1 cellular context compared by ENCODE assay signal in the genomic region with DNA sequence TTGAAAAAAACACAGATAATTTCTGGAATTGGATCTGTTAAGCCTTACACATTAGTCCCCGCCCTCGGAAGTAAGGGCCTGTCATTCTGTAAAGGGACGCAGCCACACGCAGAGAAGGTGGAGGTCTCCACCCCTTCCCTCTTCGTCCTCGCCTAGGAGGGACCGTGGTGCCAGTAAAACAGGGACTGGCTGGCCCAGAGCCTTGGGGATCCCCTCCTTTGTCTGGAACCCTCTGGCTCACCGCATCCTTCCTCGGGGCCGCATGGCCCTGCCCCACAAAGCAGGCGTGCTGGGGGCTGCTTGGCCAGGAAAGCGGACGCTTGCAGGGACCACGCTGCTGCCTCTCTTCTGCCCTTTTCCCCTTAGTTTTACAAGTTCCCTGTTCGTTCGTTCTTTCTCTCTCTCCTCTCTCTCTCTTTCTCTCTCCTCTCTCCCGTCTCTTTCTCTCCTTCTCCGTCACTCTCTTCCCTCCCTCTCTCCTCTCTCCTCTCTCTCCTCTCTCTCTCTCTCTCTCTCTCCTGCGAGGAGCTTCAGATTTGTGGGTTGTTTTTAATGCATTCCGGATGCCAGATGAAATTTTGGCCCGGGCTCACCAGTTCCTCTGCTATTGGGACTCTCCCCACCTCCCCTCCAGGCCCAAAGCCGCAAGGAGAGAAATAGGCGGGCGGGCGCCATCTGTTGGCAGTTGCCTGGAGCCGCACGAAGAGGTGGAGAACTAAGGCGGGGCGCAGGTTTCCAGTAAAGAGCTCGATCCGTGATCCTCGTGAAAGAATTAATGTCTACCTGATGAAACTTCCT.
A peak's percentile ranks its signal among the peaks of the same experiment; 100 is the strongest.
TF ChIP-seq lines count a peak whose summit lies in the region.

No MANE protein-coding gene starts in this region.

TF ChIP-seq in HEK293, 187 proteins besides CTCF, POLR2A, EP300 and RAD21 (continued from another document):
- TF ChIP-seq, protein P1, sequence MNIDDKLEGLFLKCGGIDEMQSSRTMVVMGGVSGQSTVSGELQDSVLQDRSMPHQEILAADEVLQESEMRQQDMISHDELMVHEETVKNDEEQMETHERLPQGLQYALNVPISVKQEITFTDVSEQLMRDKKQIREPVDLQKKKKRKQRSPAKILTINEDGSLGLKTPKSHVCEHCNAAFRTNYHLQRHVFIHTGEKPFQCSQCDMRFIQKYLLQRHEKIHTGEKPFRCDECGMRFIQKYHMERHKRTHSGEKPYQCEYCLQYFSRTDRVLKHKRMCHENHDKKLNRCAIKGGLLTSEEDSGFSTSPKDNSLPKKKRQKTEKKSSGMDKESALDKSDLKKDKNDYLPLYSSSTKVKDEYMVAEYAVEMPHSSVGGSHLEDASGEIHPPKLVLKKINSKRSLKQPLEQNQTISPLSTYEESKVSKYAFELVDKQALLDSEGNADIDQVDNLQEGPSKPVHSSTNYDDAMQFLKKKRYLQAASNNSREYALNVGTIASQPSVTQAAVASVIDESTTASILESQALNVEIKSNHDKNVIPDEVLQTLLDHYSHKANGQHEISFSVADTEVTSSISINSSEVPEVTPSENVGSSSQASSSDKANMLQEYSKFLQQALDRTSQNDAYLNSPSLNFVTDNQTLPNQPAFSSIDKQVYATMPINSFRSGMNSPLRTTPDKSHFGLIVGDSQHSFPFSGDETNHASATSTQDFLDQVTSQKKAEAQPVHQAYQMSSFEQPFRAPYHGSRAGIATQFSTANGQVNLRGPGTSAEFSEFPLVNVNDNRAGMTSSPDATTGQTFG (tag by site-specific recombination; IDR thresholded peaks at IDR 0.05; ENCODE audit: borderline replicate concordance): no peak
- 0 out of 2 replicates have a peak, but pooled peaks have one; percentile 30 for TF ChIP-seq SP7 (tag by site-specific recombination; IDR thresholded peaks at IDR 0.05)
- no peak for TF ChIP-seq HOXA7 (CRISPR knock-in tag; IDR thresholded peaks at IDR 0.05; ENCODE audit: borderline replicate concordance)
- TF ChIP-seq PRDM1 (tag by site-specific recombination; IDR thresholded peaks at IDR 0.05): peak; percentile 84
- TF ChIP-seq, protein P2, sequence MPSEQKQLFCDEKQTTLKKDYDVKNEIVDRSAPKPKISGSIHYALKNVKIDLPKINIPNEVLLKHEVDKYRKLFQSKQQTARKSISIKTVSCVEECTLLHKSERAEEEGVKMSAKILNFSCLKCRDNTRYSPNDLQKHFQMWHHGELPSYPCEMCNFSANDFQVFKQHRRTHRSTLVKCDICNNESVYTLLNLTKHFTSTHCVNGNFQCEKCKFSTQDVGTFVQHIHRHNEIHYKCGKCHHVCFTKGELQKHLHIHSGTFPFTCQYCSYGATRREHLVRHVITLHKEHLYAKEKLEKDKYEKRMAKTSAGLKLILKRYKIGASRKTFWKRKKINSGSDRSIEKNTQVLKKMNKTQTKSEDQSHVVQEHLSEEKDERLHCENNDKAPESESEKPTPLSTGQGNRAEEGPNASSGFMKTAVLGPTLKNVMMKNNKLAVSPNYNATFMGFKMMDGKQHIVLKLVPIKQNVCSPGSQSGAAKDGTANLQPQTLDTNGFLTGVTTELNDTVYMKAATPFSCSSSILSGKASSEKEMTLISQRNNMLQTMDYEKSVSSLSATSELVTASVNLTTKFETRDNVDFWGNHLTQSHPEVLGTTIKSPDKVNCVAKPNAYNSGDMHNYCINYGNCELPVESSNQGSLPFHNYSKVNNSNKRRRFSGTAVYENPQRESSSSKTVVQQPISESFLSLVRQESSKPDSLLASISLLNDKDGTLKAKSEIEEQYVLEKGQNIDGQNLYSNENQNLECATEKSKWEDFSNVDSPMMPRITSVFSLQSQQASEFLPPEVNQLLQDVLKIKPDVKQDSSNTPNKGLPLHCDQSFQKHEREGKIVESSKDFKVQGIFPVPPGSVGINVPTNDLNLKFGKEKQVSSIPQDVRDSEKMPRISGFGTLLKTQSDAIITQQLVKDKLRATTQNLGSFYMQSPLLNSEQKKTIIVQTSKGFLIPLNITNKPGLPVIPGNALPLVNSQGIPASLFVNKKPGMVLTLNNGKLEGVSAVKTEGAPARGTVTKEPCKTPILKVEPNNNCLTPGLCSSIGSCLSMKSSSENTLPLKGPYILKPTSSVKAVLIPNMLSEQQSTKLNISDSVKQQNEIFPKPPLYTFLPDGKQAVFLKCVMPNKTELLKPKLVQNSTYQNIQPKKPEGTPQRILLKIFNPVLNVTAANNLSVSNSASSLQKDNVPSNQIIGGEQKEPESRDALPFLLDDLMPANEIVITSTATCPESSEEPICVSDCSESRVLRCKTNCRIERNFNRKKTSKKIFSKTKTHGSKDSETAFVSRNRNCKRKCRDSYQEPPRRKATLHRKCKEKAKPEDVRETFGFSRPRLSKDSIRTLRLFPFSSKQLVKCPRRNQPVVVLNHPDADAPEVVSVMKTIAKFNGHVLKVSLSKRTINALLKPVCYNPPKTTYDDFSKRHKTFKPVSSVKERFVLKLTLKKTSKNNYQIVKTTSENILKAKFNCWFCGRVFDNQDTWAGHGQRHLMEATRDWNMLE (tag by site-specific recombination; conservative IDR thresholded peaks at IDR 0.05; ENCODE audit: low read depth): no peak
- peak; percentile 77; the same call in 1 of the 2 replicates for TF ChIP-seq ZNF366 (tag by site-specific recombination; conservative IDR thresholded peaks at IDR 0.05)
TF ChIP-seq in HEK293: peak in this region for 8.
